8 cellular contexts compared by ENCODE assay signal in genomic region chr18:34787931-34788532, GRCh38.
DNase-seq lines count a peak whose midpoint lies in the region; ATAC-seq and TF ChIP-seq lines count a peak whose summit lies in the region.

No MANE protein-coding gene starts in this region.

- H3K27me3 ChIP-seq in HL-60 (ENCODE audit: insufficient read depth, poor library complexity, severe bottlenecking) (peaks cover 7% of the 10 kb centered on the region), adrenal gland (no peaks in the 10 kb centered on the region), heart left ventricle (no peaks in the 10 kb centered on the region)

- H3K36me3 ChIP-seq in adrenal gland (replicated peaks in 1 of 2) (no peaks in the 10 kb centered on the region), heart left ventricle (no peaks in the 10 kb centered on the region)

- no peak for TF ChIP-seq POLR2A in adrenal gland (IDR thresholded peaks at IDR 0.05)
- no peak for TF ChIP-seq POLR2A in heart left ventricle (IDR thresholded peaks at IDR 0.05)

- peak; percentile 79 for TF ChIP-seq CTCF in HL-60 (IDR thresholded peaks at IDR 0.05; ENCODE audit: insufficient read depth, low read length)
- TF ChIP-seq CTCF in adrenal gland (IDR thresholded peaks at IDR 0.05) = peak; percentile 75 to 85 (median 82)
- peak; percentile 60 to 87 (median 78) for TF ChIP-seq CTCF in heart left ventricle (IDR thresholded peaks at IDR 0.05)

- peak; percentile 88 for ATAC-seq in GM19463 (IDR thresholded peaks at IDR 0.05; ENCODE audit: unreplicated experiment)
- peak in 3 of 4 donors; percentile 68 to 69 (median 68) for ATAC-seq in heart left ventricle
- peak; percentile 56 for ATAC-seq in sciatic nerve

- no peak overlapping the region for H3K4me3 ChIP-seq in HL-60 (replicated peaks; ENCODE audit: insufficient read depth, low read length)
- no peak overlapping the region for H3K4me3 ChIP-seq in adrenal gland
- H3K4me3 ChIP-seq in heart left ventricle = no peak overlapping the region

- H3K9me3 ChIP-seq in adrenal gland (replicated peaks in 1 of 3) (no peaks in the 10 kb centered on the region), heart left ventricle (no peaks in the 10 kb centered on the region)

- 6 to 7% (median 7%) methylated on average over 7 of the region's 7 CpGs for WGBS in adrenal gland, 4 donors
- 12 to 14% (median 14%) methylated on average over 7 of the region's 7 CpGs for WGBS in heart left ventricle, 4 donors

- intact Hi-C loops in adrenal gland (cut with DNase I) (loop anchor here (10.0 kb wide), 3 partner anchors 63 to 663 kb away; no protein-coding TSS in a partner anchor), heart left ventricle (cut with DNase I) (loop anchor here (2.0 to 10.0 kb wide), 15 partner anchors 63 to 666 kb away; no protein-coding TSS in a partner anchor), sciatic nerve (cut with DNase I) (no loop called here)

- no peak overlapping the region for H3K27ac ChIP-seq in HL-60 (replicated peaks)
- no peak overlapping the region for H3K27ac ChIP-seq in adrenal gland
- no peak overlapping the region for H3K27ac ChIP-seq in heart left ventricle

- no peaks in the 10 kb centered on the region for H3K4me1 ChIP-seq in adrenal gland (replicated peaks in 1 of 2)
- peaks cover 0 to 5% (median 0%) of the 10 kb centered on the region in 12 donors for H3K4me1 ChIP-seq in heart left ventricle

- DNase-seq in DMS79 treated with DMSO at 0.1 percent for 48 hours (lab: John Stamatoyannopoulos, UW) = peak; percentile 79
- DNase-seq in HL-60 (ENCODE audit: low read depth in 1 of 2, low spot score in 1 of 2) = peak; percentile 26 to 48
- DNase-seq in NCI-H526 treated with DMSO at 0.1 percent for 48 hours (lab: John Stamatoyannopoulos, UW) = peak; percentile 78
- peak; percentile 13 to 64 (median 40) for DNase-seq in adrenal gland
- DNase-seq in heart left ventricle = peak in 2 of 5 donors; percentile 20 to 32
- no peak for DNase-seq in sciatic nerve (ENCODE audit: low spot score)
- no peak for DNase-seq in UCSD-AML1 (lab: John Stamatoyannopoulos, UW; ENCODE audit: unreplicated experiment)

Comparison
In these comparisons a context has a peak if more than half of its experiments do, and no peak if none do; other contexts are left out.
1. DNase-seq: peak in DMS79 treated with DMSO at 0.1 percent for 48 hours (single experiment), HL-60 (2 of 2), NCI-H526 treated with DMSO at 0.1 percent for 48 hours (single experiment) and adrenal gland (7 of 7); none in sciatic nerve (single experiment) and UCSD-AML1 (single experiment).
2. Peak in every context shown above with its lines, with median percentiles within 50 percentile points of each other: ATAC-seq and CTCF ChIP-seq.